ENCODE assay signal across 17 cellular contexts in genomic region chr6:39941138-39941537, GRCh38. TPM values are rescaled to one million over a fixed set of nuclear protein-coding genes. Genes with fewer than 3 reads are reported as not detected.
A peak's percentile ranks its signal among the peaks of the same experiment; 100 is the strongest.
DNase-seq lines count a peak whose midpoint lies in the region; ATAC-seq and TF ChIP-seq lines count a peak whose summit lies in the region.
"Had no signal": no experiment of that assay in that cellular context is flagged by ENCODE, and none has a peak within 500 bp of the region (broad histone marks: within the 10 kb centered on the region; RNA-seq: fewer than 3 reads in every experiment).

No MANE protein-coding gene starts in this region.

- H3K9me3 Mint-ChIP-seq in HFFc6: no peaks in the 10 kb centered on the region
- no peaks in the 10 kb centered on the region for H3K9me3 Mint-ChIP-seq in type B pancreatic cell
- H3K9me3 Mint-ChIP-seq: GM23338, H9 had no signal

- no peak overlapping the region for H3K4me3 Mint-ChIP-seq in HFFc6
- H3K4me3 Mint-ChIP-seq in type B pancreatic cell: no peak overlapping the region
- H3K4me3 Mint-ChIP-seq: CD4-positive, alpha-beta memory T cell; GM23338; H9 had no signal

- DNase-seq in EH (ENCODE audit: low read depth) (peak; percentile 46), HFFc6 (peak; percentile 4), brain microvascular endothelial cell (peak; percentile 44), esophagus muscularis mucosa (ENCODE audit: extremely low spot score) (peak; percentile 60), islet precursor cell (no peak), type B pancreatic cell (ENCODE audit: extremely low spot score, unreplicated experiment) (no peak)
- DNase-seq: 8988T; C1 segment of cervical spinal cord; Calu3; CD4-positive, alpha-beta memory T cell; COR-L47; DMS53; DMS79 treated with DMSO at 0.1 percent for 48 hours; H9 had no signal

- WGBS in esophagus muscularis mucosa: 96% methylated on average over 6 of the region's 6 CpGs

- H3K27ac Mint-ChIP-seq in HFFc6 (no peak overlapping the region), type B pancreatic cell (no peak overlapping the region)
- H3K27ac Mint-ChIP-seq: CD4-positive, alpha-beta memory T cell; GM23338; H9 had no signal

- intact Hi-C loops in esophagus muscularis mucosa (cut with DNase I): no loop called here

- TF ChIP-seq EP300 in esophagus muscularis mucosa (IDR thresholded peaks at IDR 0.05): no peak

- H3K27me3 Mint-ChIP-seq in HFFc6 (ENCODE audit: insufficient read depth) (peaks cover 5% of the 10 kb centered on the region), type B pancreatic cell (no peaks in the 10 kb centered on the region)

- H3K4me3 ChIP-seq in brain microvascular endothelial cell (ENCODE audit: low read depth, low read length) (no peak overlapping the region), esophagus muscularis mucosa (no peak overlapping the region)
- H3K4me3 ChIP-seq: GM23338 had no signal

- TF ChIP-seq CTCF in HFFc6 (IDR thresholded peaks at IDR 0.05) (no peak), brain microvascular endothelial cell (IDR thresholded peaks at IDR 0.05; ENCODE audit: low read depth, low read length, missing control alignments) (no peak), esophagus muscularis mucosa (IDR thresholded peaks at IDR 0.05) (no peak), type B pancreatic cell (conservative IDR thresholded peaks at IDR 0.05) (no peak)

- no peaks in the 10 kb centered on the region for H3K4me1 Mint-ChIP-seq in HFFc6 (ENCODE audit: low read depth)
- H3K4me1 Mint-ChIP-seq in type B pancreatic cell (ENCODE audit: unreplicated experiment): peaks cover 19% of the 10 kb centered on the region
- H3K4me1 Mint-ChIP-seq: CD4-positive, alpha-beta memory T cell had no signal

- no peaks in the 10 kb centered on the region for H3K36me3 ChIP-seq in brain microvascular endothelial cell (replicated peaks)
- H3K36me3 ChIP-seq in esophagus muscularis mucosa: no peaks in the 10 kb centered on the region

- H3K27me3 ChIP-seq in brain microvascular endothelial cell (replicated peaks) (no peaks in the 10 kb centered on the region), esophagus muscularis mucosa (no peaks in the 10 kb centered on the region)

- in situ Hi-C loops in brain microvascular endothelial cell (cut with HindIII; ENCODE audit: low pct_ligation_motif_present, low sequenced_read_pairs): no loop called here

- H3K4me1 ChIP-seq in esophagus muscularis mucosa: no peaks in the 10 kb centered on the region

- no peak for ATAC-seq in GM18520 (IDR thresholded peaks at IDR 0.05; ENCODE audit: unreplicated experiment)
- ATAC-seq: GM23338, HCT116 had no signal

- H3K27ac ChIP-seq in brain microvascular endothelial cell (no peak overlapping the region), esophagus muscularis mucosa (replicated peaks in 1 of 4) (no peak overlapping the region)

- H3K9me3 ChIP-seq in esophagus muscularis mucosa: no peaks in the 10 kb centered on the region

- no peak for TF ChIP-seq POLR2A in esophagus muscularis mucosa (IDR thresholded peaks at IDR 0.05; ENCODE audit: low read depth)

- H3K36me3 Mint-ChIP-seq in HFFc6 (ENCODE audit: low read depth) (no peaks in the 10 kb centered on the region), type B pancreatic cell (no peaks in the 10 kb centered on the region)
- H3K36me3 Mint-ChIP-seq: CD4-positive, alpha-beta memory T cell had no signal

RNA-seq across cellular contexts. Expression of gene MOCS1, which starts 6.9 kb away (rescaled TPM):
- 10 to 100 TPM in 2 of 6 experiments, 1 to 10 TPM in 4; 7.9 to 11.1 (median 9.2) TPM for total RNA-seq in HFFc6 (2021; fragmentation: NEBNext Ultra II Directional; extraction: Animal tissue kit (Norgen Biotek cat#: 25700))
- total RNA-seq in esophagus muscularis mucosa: 10 to 100 TPM; 19.1 to 37.3 (median 28.0) TPM
- 5.7 and 15.6 TPM in 2 replicates for total RNA-seq in type B pancreatic cell (ENCODE audit: low replicate concordance)

Comparison
In these comparisons a context has a peak if more than half of its experiments do, and no peak if none do; other contexts are left out.
1. DNase-seq: peak in EH (single experiment), HFFc6 (single experiment), brain microvascular endothelial cell (single experiment) and esophagus muscularis mucosa (single experiment); none in islet precursor cell (single experiment) and type B pancreatic cell (single experiment).